In the genomic region with DNA sequence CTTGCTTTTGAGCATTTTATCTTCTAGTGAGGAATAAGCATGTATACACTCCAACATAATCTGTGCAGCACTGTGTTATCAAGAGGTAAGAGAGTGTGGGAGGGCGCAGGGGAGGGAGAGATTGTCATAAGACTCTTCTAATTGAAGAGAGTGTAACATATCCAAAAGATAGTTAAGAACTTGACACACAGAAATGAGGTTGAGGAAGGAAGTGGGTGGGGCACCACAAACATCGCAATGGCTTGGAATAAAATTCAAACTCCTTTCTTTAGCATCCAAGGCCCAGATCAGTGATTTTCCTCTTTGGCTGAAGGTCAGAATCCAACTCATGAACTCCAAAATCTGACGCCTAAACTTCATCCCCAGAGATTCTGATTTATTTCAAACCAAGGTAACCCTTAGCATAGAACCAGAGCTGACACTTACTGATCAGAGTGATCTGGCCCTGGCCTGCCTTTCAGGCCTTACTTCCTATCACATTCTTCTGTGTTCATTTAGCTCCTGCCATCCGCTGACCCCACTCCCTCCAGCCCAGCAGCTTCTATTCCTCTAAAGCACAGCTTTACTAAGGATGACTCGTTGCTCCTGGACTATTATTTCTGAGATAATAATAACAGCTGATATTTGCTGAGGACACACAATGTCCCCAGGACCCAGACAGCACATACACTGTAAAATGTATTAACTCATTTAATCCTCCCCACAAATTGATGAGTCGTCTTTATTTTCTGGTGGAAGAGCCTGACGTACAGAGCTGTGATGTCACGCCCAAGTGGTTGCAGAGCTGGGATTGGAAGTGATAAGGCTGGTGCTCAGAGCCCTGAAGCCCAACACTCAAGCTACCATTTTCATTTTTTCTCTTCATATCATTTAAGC, we compare ENCODE assay signal across 23 cellular contexts. TPM values are rescaled to one million over a fixed set of nuclear protein-coding genes. Genes with fewer than 3 reads are reported as not detected.
DNase-seq lines count a peak whose midpoint lies in the region; ATAC-seq, FAIRE-seq and TF ChIP-seq lines count a peak whose summit lies in the region.
"Had no signal": no experiment of that assay in that cellular context is flagged by ENCODE, and none has a peak within 500 bp of the region (broad histone marks: within the 10 kb centered on the region; RNA-seq: fewer than 3 reads in every experiment).

No MANE protein-coding gene starts in this region.

- H3K27me3 ChIP-seq in A673 (replicated peaks; ENCODE audit: insufficient read depth, low read depth, low read length, poor library complexity): no peaks in the 10 kb centered on the region
- H3K27me3 ChIP-seq: colonic mucosa, hepatocyte, SJSA1 had no signal

- no peak for TF ChIP-seq EP300 in A549 (IDR thresholded peaks at IDR 0.05)

- no peak for TF ChIP-seq RAD21 in A549 (conservative IDR thresholded peaks at IDR 0.05 in 1 of 2, IDR thresholded peaks at IDR 0.05 in 1 of 2)

- intact Hi-C loops in head of caudate nucleus (cut with DNase I) (no loop called here), A673 (cut with micrococcal nuclease; ENCODE audit: unreplicated experiment) (no loop called here)

- no peak for DNase-seq in A549 (ENCODE audit: low read depth in 1 of 2, low spot score in 1 of 2)
- DNase-seq in astrocyte of the hippocampus (ENCODE audit: low read depth, low spot score): peak; percentile 21
- peak in 26 of 42 donors; percentile 17 to 75 (median 46) for DNase-seq in head of caudate nucleus
- DNase-seq in omental fat pad (ENCODE audit: low spot score): no peak
- DNase-seq in NCI-H1694 (lab: John Stamatoyannopoulos, UW): no peak
- no peak for DNase-seq in A673 (ENCODE audit: low spot score)
- DNase-seq: ACHN; activated CD8-positive, alpha-beta T cell treated with anti-CD3 and anti-CD28 coated beads for 36 hours; activated naive CD4-positive, alpha-beta T cell treated with anti-CD3 and anti-CD28 coated beads, Interleukin-2, amount 10 ng/mL, durations not matched to agents 7 days and 5 days; activated T-cell treated with anti-CD3 and anti-CD28 coated beads, Interleukin-2, amount 50 U/mL, for 4 hours; anterior cingulate cortex; colonic mucosa; HFFc6; lower lobe of right lung; NCI-H146; NCI-H774; PC-3; retina had no signal

- ATAC-seq in A549 (no peak), omental fat pad (ENCODE audit: low FRiP score) (peak; percentile 52), GM18873 (IDR thresholded peaks at IDR 0.05; ENCODE audit: low FRiP score, unreplicated experiment) (no peak), GM18861 (IDR thresholded peaks at IDR 0.05; ENCODE audit: unreplicated experiment) (no peak)
- ATAC-seq: activated CD8-positive, alpha-beta T cell treated with anti-CD3 and anti-CD28 coated beads for 36 hours; activated T-cell treated with anti-CD3 and anti-CD28 coated beads, Interleukin-2, amount 50 U/mL, for 4 hours; lower lobe of right lung; PC-3 had no signal

- FAIRE-seq in A549 (lab: Jason Lieb, UNC): no peak

- WGBS in A549 (ENCODE audit: missing lambda C conversion rate): 63% methylated on average over 8 of the region's 8 CpGs

- H3K36me3 ChIP-seq in A673 (ENCODE audit: insufficient read depth, low read length, poor library complexity, severe bottlenecking): no peaks in the 10 kb centered on the region
- H3K36me3 ChIP-seq: colonic mucosa, lower lobe of right lung, SJSA1 had no signal

- CTCF ChIA-PET in A549 (lab: Yijun Ruan, JAX): no interaction called here
- CTCF ChIA-PET in A673 (lab: Charles Lee): no interaction called here

- POLR2A ChIA-PET in A549 (lab: Yijun Ruan, JAX) (no interaction called here), A673 (lab: Charles Lee; ENCODE audit: low non-redundant PET) (interaction anchor here (0.7 kb wide), 1 partner anchor 156 kb away, joined by 4 read pairs; no protein-coding TSS in a partner anchor)

- H3K27ac ChIP-seq in A549: no peak overlapping the region
- no peak overlapping the region for H3K27ac ChIP-seq in A673 (ENCODE audit: low read depth, low read length, poor library complexity, severe bottlenecking)
- H3K27ac ChIP-seq: C4-2B, colonic mucosa, hepatocyte, lower lobe of right lung, SJSA1 had no signal

- H3K9me3 ChIP-seq in A549: no peaks in the 10 kb centered on the region
- no peaks in the 10 kb centered on the region for H3K9me3 ChIP-seq in A673 (ENCODE audit: low read depth, low read length, poor library complexity, severe bottlenecking)
- H3K9me3 ChIP-seq: colonic mucosa, lower lobe of right lung, SJSA1 had no signal

- H3K4me3 ChIP-seq in A549 (no peak overlapping the region), A673 (ENCODE audit: low read depth, low read length, poor library complexity, severe bottlenecking) (no peak overlapping the region)
- H3K4me3 ChIP-seq: colonic mucosa, hepatocyte, lower lobe of right lung, SJSA1 had no signal

- no peaks in the 10 kb centered on the region for H3K4me1 ChIP-seq in A549
- H3K4me1 ChIP-seq in A673 (ENCODE audit: insufficient read depth, low read length, poor library complexity, severe bottlenecking): no peaks in the 10 kb centered on the region
- H3K4me1 ChIP-seq: colonic mucosa, lower lobe of right lung had no signal

- TF ChIP-seq POLR2A in A549 (IDR thresholded peaks at IDR 0.05; ENCODE audit: low read length): no peak

- TF ChIP-seq CTCF in A549 (IDR thresholded peaks at IDR 0.05) (no peak), omental fat pad (IDR thresholded peaks at IDR 0.05) (no peak), A673 (conservative IDR thresholded peaks at IDR 0.05; ENCODE audit: low read depth, low read length) (no peak)

- BruUV-seq in A673 (replicated peaks; lab: Mats Ljungman, UMichigan): no TSS peak

- no peak overlapping the region for H3K4me2 ChIP-seq in A549
- H3K4me2 ChIP-seq: hepatocyte had no signal

TF ChIP-seq in A549, 52 proteins besides CTCF, POLR2A, EP300 and RAD21:
- TF ChIP-seq, protein P1, sequence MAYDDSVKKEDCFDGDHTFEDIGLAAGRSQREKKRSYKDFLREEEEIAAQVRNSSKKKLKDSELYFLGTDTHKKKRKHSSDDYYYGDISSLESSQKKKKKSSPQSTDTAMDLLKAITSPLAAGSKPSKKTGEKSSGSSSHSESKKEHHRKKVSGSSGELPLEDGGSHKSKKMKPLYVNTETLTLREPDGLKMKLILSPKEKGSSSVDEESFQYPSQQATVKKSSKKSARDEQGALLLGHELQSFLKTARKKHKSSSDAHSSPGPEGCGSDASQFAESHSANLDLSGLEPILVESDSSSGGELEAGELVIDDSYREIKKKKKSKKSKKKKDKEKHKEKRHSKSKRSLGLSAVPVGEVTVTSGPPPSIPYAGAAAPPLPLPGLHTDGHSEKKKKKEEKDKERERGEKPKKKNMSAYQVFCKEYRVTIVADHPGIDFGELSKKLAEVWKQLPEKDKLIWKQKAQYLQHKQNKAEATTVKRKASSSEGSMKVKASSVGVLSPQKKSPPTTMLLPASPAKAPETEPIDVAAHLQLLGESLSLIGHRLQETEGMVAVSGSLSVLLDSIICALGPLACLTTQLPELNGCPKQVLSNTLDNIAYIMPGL (CRISPR knock-in tag; IDR thresholded peaks at IDR 0.05; ENCODE audit: borderline replicate concordance): no peak
- TF ChIP-seq MAFK (IDR thresholded peaks at IDR 0.05; ENCODE audit: partially characterized antibody): peak; percentile 88

RNA-seq across cellular contexts. Expression of a gene that starts 10.6 kb away (rescaled TPM):
- polyA plus RNA-seq in A549 (2011; rRNA removed) (1.7 and 2.0 TPM in 2 replicates), A549 (2017; fragmentation: RNase III; extraction: RNeasy Plus Mini Kit Qiagen cat#74134 plus additional on column Dnase treatment) (0.72 to 0.81 TPM (median 0.78 TPM) in 3 replicates)
- 0.11 and 0.12 TPM in 2 replicates for polyA plus RNA-seq in A549 (2012; cell fraction: cytosol; rRNA removed)
- polyA plus RNA-seq in A549 (2012; cell fraction: nucleus; rRNA removed): 0.06 and 0.12 TPM in 2 replicates
- 0.19 and 0.37 TPM in 2 replicates for polyA minus RNA-seq in A549 (2011; rRNA and poly(A)+ RNA removed)
- total RNA-seq in omental fat pad (10 to 100 TPM; 15.3 to 47.1 (median 20.9) TPM), A673 (2021) (1.4 and 1.9 TPM in 2 replicates)

Comparison
In these comparisons a context has a peak if more than half of its experiments do, and no peak if none do; other contexts are left out.
1. DNase-seq: peak in astrocyte of the hippocampus (single experiment) and head of caudate nucleus (26 of 42); none in A549 (0 of 2), omental fat pad (single experiment), NCI-H1694 (single experiment) and A673 (single experiment).